Comparison of ENCODE assay signal across 15 cellular contexts in genomic region chr7:16747095-16747494, GRCh38. TPM values are rescaled to one million over a fixed set of nuclear protein-coding genes. Genes with fewer than 3 reads are reported as not detected.
"Had no signal": no experiment of that assay in that cellular context is flagged by ENCODE, and none has a peak within 500 bp of the region (broad histone marks: within the 10 kb centered on the region; RNA-seq: fewer than 3 reads in every experiment).

No MANE protein-coding gene starts in this region.

- H3K36me3 ChIP-seq: ascending aorta, esophagus muscularis mucosa, gastrocnemius medialis, lower lobe of right lung, stomach, vagina had no signal

- H3K4me3 ChIP-seq: ascending aorta, esophagus muscularis mucosa, gastrocnemius medialis, hepatocyte, lower lobe of right lung, skin epidermis, stomach, vagina had no signal

- H3K27me3 ChIP-seq: ascending aorta, esophagus muscularis mucosa, gastrocnemius medialis, hepatocyte, stomach, vagina had no signal

- DNase-seq: activated CD4-positive, alpha-beta T cell treated with anti-CD3 and anti-CD28 coated beads for 4 hours; activated CD8-positive, alpha-beta memory T cell treated with anti-CD3 and anti-CD28 coated beads, Interleukin-2, amount 50 U/mL, for 48 hours; activated CD8-positive, alpha-beta T cell treated with anti-CD3 and anti-CD28 coated beads, Interleukin-2, amount 10 ng/mL, durations not matched to agents 7 days and 5 days; activated naive CD4-positive, alpha-beta T cell treated with Interleukin-2 at 50 U/mL for 16 hours; activated naive CD8-positive, alpha-beta T cell treated with anti-CD3 and anti-CD28 coated beads, Interleukin-2, amount 50 U/mL, for 24 hours; gastrocnemius medialis; lower lobe of right lung; stomach had no signal

- ATAC-seq: activated CD8-positive, alpha-beta T cell treated with anti-CD3 and anti-CD28 coated beads, Interleukin-2, amount 10 ng/mL, durations not matched to agents 7 days and 5 days; activated naive CD8-positive, alpha-beta T cell treated with anti-CD3 and anti-CD28 coated beads, Interleukin-2, amount 50 U/mL, for 24 hours; gastrocnemius medialis; lower lobe of right lung had no signal

- H3K27ac ChIP-seq: ascending aorta, esophagus muscularis mucosa, gastrocnemius medialis, hepatocyte, lower lobe of right lung, parathyroid adenoma, stomach, vagina, VCaP had no signal

- H3K9me3 ChIP-seq: ascending aorta, esophagus muscularis mucosa, gastrocnemius medialis, lower lobe of right lung, stomach, vagina had no signal

- H3K4me1 ChIP-seq: ascending aorta, lower lobe of right lung, parathyroid adenoma had no signal

RNA-seq across cellular contexts. Expression of gene AGR2, which starts 57.7 kb away (rescaled TPM):
- total RNA-seq: activated CD8-positive, alpha-beta T cell treated with anti-CD3 and anti-CD28 coated beads, Interleukin-2, amount 10 ng/mL, durations not matched to agents 7 days and 5 days; ascending aorta; esophagus muscularis mucosa; vagina had no signal
